Comparison of ENCODE assay signal across 1 cellular context in genomic region chr5:140346348-140347221, GRCh38.
TF ChIP-seq lines count a peak whose summit lies in the region.

Gene HBEGF, minus strand, starts transcription at chr5:140346603. Its CDS starts 275 bp downstream, at chr5:140346328.

TF ChIP-seq in K562, 482 proteins besides CTCF, POLR2A, EP300 and RAD21 (continued from another document and continues in another):
- TF ChIP-seq ZNF398 (CRISPR knock-in tag; IDR thresholded peaks at IDR 0.05) (no peak), DNMT1 (IDR thresholded peaks at IDR 0.05) (no peak), CCNT2 (IDR thresholded peaks at IDR 0.05; ENCODE audit: borderline replicate concordance, extremely low read depth, insufficient read length, low read depth, low read length) (peak; percentile 79), RFX7 (CRISPR knock-in tag; IDR thresholded peaks at IDR 0.05) (no peak), CBX3 (IDR thresholded peaks at IDR 0.05; ENCODE audit: borderline replicate concordance in 1 of 2, low read length in 2 of 2) (peak in 1 of 2 experiments; percentile 57; a peak in 1 of 3 replicates), RBM15 (IDR thresholded peaks at IDR 0.05; ENCODE audit: insufficient read depth, low read length) (no peak), ZNF121 (CRISPR knock-in tag; conservative IDR thresholded peaks at IDR 0.05) (no peak), SLC30A9 (CRISPR knock-in tag; IDR thresholded peaks at IDR 0.05) (no peak), MBD1 (CRISPR knock-in tag; IDR thresholded peaks at IDR 0.05) (no peak), HOMEZ (CRISPR knock-in tag; IDR thresholded peaks at IDR 0.05) (no peak), SMARCA5 (IDR thresholded peaks at IDR 0.05) (no peak), ZC3H8 (IDR thresholded peaks at IDR 0.05) (no peak), ZFX (CRISPR knock-in tag; IDR thresholded peaks at IDR 0.05) (peak; percentile 59; the same call in 1 of the 2 replicates), ZNF77 (CRISPR knock-in tag; IDR thresholded peaks at IDR 0.05) (no peak), BRF1 (IDR thresholded peaks at IDR 0.05; ENCODE audit: borderline replicate concordance, extremely low read depth, insufficient read length) (no peak), NFIX (CRISPR knock-in tag; IDR thresholded peaks at IDR 0.05; ENCODE audit: low read depth) (no peak), THRB (CRISPR knock-in tag; conservative IDR thresholded peaks at IDR 0.05) (no peak), ZNF586 (CRISPR knock-in tag; conservative IDR thresholded peaks at IDR 0.05) (no peak), ATF1 (CRISPR knock-in tag; IDR thresholded peaks at IDR 0.05) (no peak), ATF1 (tag; IDR thresholded peaks at IDR 0.05) (no peak), KLF6 (CRISPR knock-in tag; IDR thresholded peaks at IDR 0.05; ENCODE audit: borderline replicate concordance) (no peak), CBX8 (IDR thresholded peaks at IDR 0.05; ENCODE audit: borderline replicate concordance, extremely low read depth, low read depth, low read length, poor library complexity, severe bottlenecking) (no peak), ZBTB40 (IDR thresholded peaks at IDR 0.05) (peak; percentile 57), ZBTB40 (CRISPR knock-in tag; IDR thresholded peaks at IDR 0.05) (no peak), TFE3 (CRISPR knock-in tag; IDR thresholded peaks at IDR 0.05) (0 out of 2 replicates have a peak, but pooled peaks have one; percentile 3), HMG20A (CRISPR knock-in tag; conservative IDR thresholded peaks at IDR 0.05) (no peak), TAL1 (IDR thresholded peaks at IDR 0.05) (no peak), DLX4 (CRISPR knock-in tag; IDR thresholded peaks at IDR 0.05) (no peak), BHLHE40 (IDR thresholded peaks at IDR 0.05; ENCODE audit: low read length) (peak; percentile 49), PREB (CRISPR knock-in tag; IDR thresholded peaks at IDR 0.05) (no peak), ZNF76 (CRISPR knock-in tag; IDR thresholded peaks at IDR 0.05; ENCODE audit: borderline replicate concordance) (no peak), ELK1 (CRISPR knock-in tag; IDR thresholded peaks at IDR 0.05) (no peak), ZNF311 (CRISPR knock-in tag; IDR thresholded peaks at IDR 0.05) (no peak), ESRRB (CRISPR knock-in tag; IDR thresholded peaks at IDR 0.05; ENCODE audit: borderline replicate concordance) (no peak), CREB1 (IDR thresholded peaks at IDR 0.05) (no peak), CREB1 (CRISPR knock-in tag; IDR thresholded peaks at IDR 0.05) (no peak; the same call in 1 of the 2 replicates)
